Comparison of ENCODE assay signal across 9 cellular contexts in genomic region chr2:205698556-205699282, GRCh38. TPM values are rescaled to one million over a fixed set of nuclear protein-coding genes. Genes with fewer than 3 reads are reported as not detected.
DNase-seq lines count a peak whose midpoint lies in the region; ATAC-seq and TF ChIP-seq lines count a peak whose summit lies in the region.
"Had no signal": no experiment of that assay in that cellular context is flagged by ENCODE, and none has a peak within 500 bp of the region (broad histone marks: within the 10 kb centered on the region; RNA-seq: fewer than 3 reads in every experiment).

No MANE protein-coding gene starts in this region.

- no peak for ATAC-seq in HG02763 (IDR thresholded peaks at IDR 0.05; ENCODE audit: unreplicated experiment)

- peaks cover 21% of the 10 kb centered on the region for H3K79me2 ChIP-seq in smooth muscle cell (ENCODE audit: low read depth)

- H2AFZ ChIP-seq in smooth muscle cell (ENCODE audit: low read depth) = no peak overlapping the region

- peaks cover 81% of the 10 kb centered on the region for H3K4me1 ChIP-seq in HUES48 (ENCODE audit: control insufficient read depth, insufficient read depth, low read length)
- peaks cover 78% of the 10 kb centered on the region for H3K4me1 ChIP-seq in smooth muscle cell (ENCODE audit: low read depth)

- no peak overlapping the region; the same call in 1 of the 2 replicates for H3K9ac ChIP-seq in HUES48 (ENCODE audit: low read depth, low read length)
- peak overlapping the region; percentile 81 for H3K9ac ChIP-seq in smooth muscle cell (ENCODE audit: low read depth)

- peaks cover 4% of the 10 kb centered on the region; the same call in 1 of the 2 replicates for H3K36me3 ChIP-seq in HUES48 (ENCODE audit: control insufficient read depth, insufficient read depth, low read length)
- H3K36me3 ChIP-seq in smooth muscle cell (ENCODE audit: low read depth) = no peaks in the 10 kb centered on the region

- peaks cover 16% of the 10 kb centered on the region for H3K27me3 Mint-ChIP-seq in brain
- H3K27me3 Mint-ChIP-seq in activated T-cell treated with anti-CD3 and anti-CD28 coated beads, Interleukin-2, amount 50 U/mL, for 24 hours = peaks cover 6% of the 10 kb centered on the region

- H3K27ac ChIP-seq in HUES48 (ENCODE audit: low read depth, low read length) = peak overlapping the region; percentile 89
- peak overlapping the region; percentile 97 for H3K27ac ChIP-seq in smooth muscle cell (ENCODE audit: low read depth)

- H3K27me3 ChIP-seq in HUES48 (ENCODE audit: control insufficient read depth, insufficient read depth, low read length) = no peaks in the 10 kb centered on the region
- H3K27me3 ChIP-seq in smooth muscle cell (ENCODE audit: low read depth) = no peaks in the 10 kb centered on the region

- H3K4me3 ChIP-seq in HUES48 (ENCODE audit: low read depth, low read length) (no peak overlapping the region), smooth muscle cell (no peak overlapping the region)

- H3K4me3 Mint-ChIP-seq in brain = no peak overlapping the region
- H3K4me3 Mint-ChIP-seq in activated T-cell treated with anti-CD3 and anti-CD28 coated beads, Interleukin-2, amount 50 U/mL, for 24 hours = no peak overlapping the region

- H3K9me3 ChIP-seq in HUES48 (ENCODE audit: control insufficient read depth, insufficient read depth, low read length) (no peaks in the 10 kb centered on the region), smooth muscle cell (replicated peaks; ENCODE audit: low read depth) (no peaks in the 10 kb centered on the region)

- 33% methylated on average over 6 of the region's 6 CpGs for WGBS in smooth muscle cell (ENCODE audit: low lambda C conversion rate)

- no peaks in the 10 kb centered on the region for H3K9me3 Mint-ChIP-seq in brain
- H3K9me3 Mint-ChIP-seq in activated T-cell treated with anti-CD3 and anti-CD28 coated beads, Interleukin-2, amount 50 U/mL, for 24 hours = no peaks in the 10 kb centered on the region

- peak overlapping the region in 4 of 5 experiments; percentile 62 to 92 (median 76) for H3K27ac Mint-ChIP-seq in brain
- no peak overlapping the region for H3K27ac Mint-ChIP-seq in activated T-cell treated with anti-CD3 and anti-CD28 coated beads, Interleukin-2, amount 50 U/mL, for 24 hours

- TF ChIP-seq CTCF in brain (conservative IDR thresholded peaks at IDR 0.05) = no peak
- no peak for TF ChIP-seq CTCF in smooth muscle cell (IDR thresholded peaks at IDR 0.05; ENCODE audit: borderline replicate concordance, insufficient read depth, poor library complexity, severe bottlenecking)

- no peaks in the 10 kb centered on the region for H4K20me1 ChIP-seq in smooth muscle cell (ENCODE audit: low read depth)

- DNase-seq in iris pigment epithelial cell (ENCODE audit: low read depth) (peak; percentile 63), smooth muscle cell (lab: John Stamatoyannopoulos, UW; ENCODE audit: unreplicated experiment) (no peak), KG1 (lab: John Stamatoyannopoulos, UW) (no peak), hippocampal formation (lab: John Stamatoyannopoulos, UW) (no peak)
- no peak for DNase-seq in activated T-cell treated with anti-CD3 and anti-CD28 coated beads, Interleukin-2, amount 50 U/mL, for 24 hours
- DNase-seq: NCI-H774 had no signal

- H3K4me2 ChIP-seq in smooth muscle cell = peak overlapping the region; percentile 78

- peaks cover 26% of the 10 kb centered on the region for H3K36me3 Mint-ChIP-seq in brain
- no peaks in the 10 kb centered on the region for H3K36me3 Mint-ChIP-seq in activated T-cell treated with anti-CD3 and anti-CD28 coated beads, Interleukin-2, amount 50 U/mL, for 24 hours (ENCODE audit: low read depth)

- H3F3A ChIP-seq in smooth muscle cell (ENCODE audit: low read depth) = peaks cover 49% of the 10 kb centered on the region

- H3K4me1 Mint-ChIP-seq in brain = peaks cover 80% of the 10 kb centered on the region
- H3K4me1 Mint-ChIP-seq in activated T-cell treated with anti-CD3 and anti-CD28 coated beads, Interleukin-2, amount 50 U/mL, for 24 hours (ENCODE audit: low read depth) = peaks cover 15% of the 10 kb centered on the region

RNA-seq across cellular contexts. Expression of gene NRP2, which starts 16.4 kb away (rescaled TPM):
- polyA plus RNA-seq in brain (ENCODE audit: insufficient read depth, low read depth, low replicate concordance) (10.2 TPM), smooth muscle cell (53.2 and 58.4 TPM in 2 replicates)
- total RNA-seq in smooth muscle cell = 70.4 and 96.1 TPM in 2 replicates
